ENCODE assay signal across 9 cellular contexts in genomic region chr9:15104826-15105420, GRCh38.
A peak's percentile ranks its signal among the peaks of the same experiment; 100 is the strongest.
DNase-seq lines count a peak whose midpoint lies in the region; ATAC-seq and TF ChIP-seq lines count a peak whose summit lies in the region.
"Had no signal": no experiment of that assay in that cellular context is flagged by ENCODE, and none has a peak within 500 bp of the region (broad histone marks: within the 10 kb centered on the region; RNA-seq: fewer than 3 reads in every experiment).

No MANE protein-coding gene starts in this region.

- H3K27me3 ChIP-seq in BJ (ENCODE audit: control insufficient read depth, insufficient read depth, low read length): no peaks in the 10 kb centered on the region
- no peaks in the 10 kb centered on the region for H3K27me3 ChIP-seq in upper lobe of left lung

- H3K27ac ChIP-seq in upper lobe of left lung: no peak overlapping the region

- H3K4me3 ChIP-seq in BJ (ENCODE audit: low read depth, low read length) (no peak overlapping the region), upper lobe of left lung (no peak overlapping the region)

- DNase-seq in BJ (ENCODE audit: low read depth) (no peak), NCI-H1092 treated with DMSO at 0.1 percent for 48 hours (lab: John Stamatoyannopoulos, UW) (peak; percentile 82), UCSD-AML1 (lab: John Stamatoyannopoulos, UW; ENCODE audit: unreplicated experiment) (peak; percentile 8), myocyte (ENCODE audit: low read depth) (peak; percentile 36), upper lobe of left lung (no peak)
- DNase-seq in effector CD4-positive, alpha-beta T cell: peak; percentile 13
- DNase-seq: right cardiac atrium had no signal

- TF ChIP-seq EP300 in upper lobe of left lung (IDR thresholded peaks at IDR 0.05): no peak

- peak; percentile 82 for TF ChIP-seq CTCF in BJ (IDR thresholded peaks at IDR 0.05; ENCODE audit: insufficient read depth, low read depth, low read length)
- peak in 5 of 6 experiments; percentile 51 to 67 (median 67) for TF ChIP-seq CTCF in upper lobe of left lung (IDR thresholded peaks at IDR 0.05)

- no peaks in the 10 kb centered on the region for H3K4me1 ChIP-seq in upper lobe of left lung

- CTCF ChIA-PET in BJ (lab: Yijun Ruan, JAX): interaction anchor here (0.7 to 8.8 kb wide), 7 partner anchors 9 to 446 kb away, joined by 3 to 80 read pairs (median 5); no protein-coding TSS in a partner anchor

- POLR2A ChIA-PET in BJ (lab: Charles Lee): no interaction called here

- no peak for TF ChIP-seq POLR2A in upper lobe of left lung (IDR thresholded peaks at IDR 0.05)

- H3K9me3 ChIP-seq in upper lobe of left lung: peaks cover 0 to 3% (median 0%) of the 10 kb centered on the region in 4 donors

- ATAC-seq in GM18498 (IDR thresholded peaks at IDR 0.05; ENCODE audit: unreplicated experiment) (peak; percentile 97), HG02678 (IDR thresholded peaks at IDR 0.05; ENCODE audit: unreplicated experiment) (peak; percentile 88), upper lobe of left lung (ENCODE audit: low FRiP score in 2 of 2) (peak in 1 of 2 donors; percentile 72)

- WGBS in upper lobe of left lung, 2 donors: 28 to 31% methylated on average over 4 of the region's 4 CpGs

- H3K36me3 ChIP-seq in BJ (ENCODE audit: control insufficient read depth, insufficient read depth, low read length) (no peaks in the 10 kb centered on the region), upper lobe of left lung (no peaks in the 10 kb centered on the region)

Comparison
In these comparisons a context has a peak if more than half of its experiments do, and no peak if none do; other contexts are left out.
1. DNase-seq: peak in NCI-H1092 treated with DMSO at 0.1 percent for 48 hours (single experiment), UCSD-AML1 (single experiment), effector CD4-positive, alpha-beta T cell (single experiment) and myocyte (single experiment); none in BJ (single experiment) and upper lobe of left lung (0 of 2).